Comparison of ENCODE assay signal across 10 cellular contexts in genomic region chr3:197798863-197799262, GRCh38. TPM values are rescaled to one million over a fixed set of nuclear protein-coding genes. Genes with fewer than 3 reads are reported as not detected.
A peak's percentile ranks its signal among the peaks of the same experiment; 100 is the strongest.
DNase-seq lines count a peak whose midpoint lies in the region; ATAC-seq, FAIRE-seq and TF ChIP-seq lines count a peak whose summit lies in the region.
"Had no signal": no experiment of that assay in that cellular context is flagged by ENCODE, and none has a peak within 500 bp of the region (broad histone marks: within the 10 kb centered on the region; RNA-seq: fewer than 3 reads in every experiment).

No MANE protein-coding gene starts in this region.

- H3K56ac ChIP-seq in IMR-90 (ENCODE audit: extremely low read depth, insufficient read depth, low read length) = no peak overlapping the region

- peaks cover 91% of the 10 kb centered on the region for H4K20me1 ChIP-seq in IMR-90 (ENCODE audit: insufficient read depth, low read length)

- peak overlapping the region; percentile 24; the same call in 1 of the 2 replicates for H3K4ac ChIP-seq in IMR-90 (ENCODE audit: low read depth, low read length)

- no peak overlapping the region for H2AFZ ChIP-seq in IMR-90 (replicated peaks; ENCODE audit: low read length, poor library complexity)

- H3K36me3 Mint-ChIP-seq in nephron progenitor cell (ENCODE audit: low read depth) = peaks cover 51% of the 10 kb centered on the region
- H3K36me3 Mint-ChIP-seq in activated CD4-positive, alpha-beta memory T cell treated with anti-CD3 and anti-CD28 coated beads for 36 hours = no peaks in the 10 kb centered on the region

- no peak overlapping the region for H3K4me3 Mint-ChIP-seq in nephron progenitor cell
- H3K4me3 Mint-ChIP-seq in activated CD4-positive, alpha-beta memory T cell treated with anti-CD3 and anti-CD28 coated beads for 36 hours = no peak overlapping the region

- H3K9ac ChIP-seq in IMR-90 (ENCODE audit: low read depth, low read length) = no peak overlapping the region

- no peak overlapping the region for H4K8ac ChIP-seq in IMR-90 (ENCODE audit: low read depth in 2 of 2, low read length in 2 of 2)

- FAIRE-seq in H54 (lab: Jason Lieb, UNC) = peak; percentile 15

- H2BK20ac ChIP-seq in IMR-90 (ENCODE audit: low read depth, low read length) = peak overlapping the region; percentile 58; the same call in 1 of the 2 replicates

- H3K14ac ChIP-seq in IMR-90 (replicated peaks; ENCODE audit: low read depth, low read length) = peak overlapping the region; percentile 61; the same call in 1 of the 2 replicates

- peak overlapping the region; percentile 13 for H3K23ac ChIP-seq in IMR-90 (ENCODE audit: low read depth, low read length)

- H2BK15ac ChIP-seq in IMR-90 (ENCODE audit: low read depth, low read length) = no peak overlapping the region; the same call in 2 of the 3 replicates

- no peaks in the 10 kb centered on the region for H3K27me3 Mint-ChIP-seq in nephron progenitor cell (ENCODE audit: low read depth, poor library complexity)
- no peaks in the 10 kb centered on the region for H3K27me3 Mint-ChIP-seq in activated CD4-positive, alpha-beta memory T cell treated with anti-CD3 and anti-CD28 coated beads for 36 hours

- H3K4me3 ChIP-seq in IMR-90 (ENCODE audit: insufficient read depth, low read depth, low read length) = no peak overlapping the region

- DNase-seq in H54 (ENCODE audit: insufficient read length, low spot score) (no peak), IMR-90 (no peak), nephron progenitor cell (no peak), NCI-H128 (lab: John Stamatoyannopoulos, UW; ENCODE audit: unreplicated experiment) (no peak)
- no peak for DNase-seq in activated CD4-positive, alpha-beta memory T cell treated with anti-CD3 and anti-CD28 coated beads for 36 hours
- DNase-seq in NK-92 treated with Interleukin-12 subunit alpha and Interleukin-12 subunit beta, amount 100 ng/mL, for 24 hours (lab: John Stamatoyannopoulos, UW) = no peak
- no peak for DNase-seq in stimulated activated naive CD8-positive, alpha-beta T cell treated with anti-CD3 and anti-CD28 coated beads, Interleukin-15, Interleukin-2, amounts not matched to agents 100 U/mL and 50 U/mL, for 24 hours
- DNase-seq: NCI-H2029 treated with DMSO at 0.1 percent for 48 hours, RPMI8226 had no signal

- H3K9me3 ChIP-seq in IMR-90 (ENCODE audit: control insufficient read depth, insufficient read depth, low read length) = no peaks in the 10 kb centered on the region

- H3K9me3 Mint-ChIP-seq in nephron progenitor cell = peaks cover 12% of the 10 kb centered on the region
- H3K9me3 Mint-ChIP-seq in activated CD4-positive, alpha-beta memory T cell treated with anti-CD3 and anti-CD28 coated beads for 36 hours = no peaks in the 10 kb centered on the region

- no peaks in the 10 kb centered on the region for H3K36me3 ChIP-seq in IMR-90 (ENCODE audit: control insufficient read depth, insufficient read depth, low read length)

- TF ChIP-seq CTCF in IMR-90 (conservative IDR thresholded peaks at IDR 0.05; ENCODE audit: low read depth, low read length) = no peak
- no peak for TF ChIP-seq CTCF in nephron progenitor cell (IDR thresholded peaks at IDR 0.05)

- H2AK5ac ChIP-seq in IMR-90 (ENCODE audit: low read depth, low read length) = peak overlapping the region; percentile 56; the same call in 1 of the 2 replicates

- no TSS peak for BruUV-seq in IMR-90 (replicated peaks; lab: Mats Ljungman, UMichigan)

- CTCF ChIA-PET in IMR-90 (lab: Yijun Ruan, JAX) = no interaction called here
- CTCF ChIA-PET in activated CD4-positive, alpha-beta memory T cell treated with anti-CD3 and anti-CD28 coated beads for 36 hours (lab: Charles Lee) = interaction anchor here (0.6 kb wide), 1 partner anchor 591 kb away, joined by 4 read pairs; no protein-coding TSS in a partner anchor

- peaks cover 17 to 73% of the 10 kb centered on the region in 2 experiments for H3K79me1 ChIP-seq in IMR-90 (ENCODE audit: low read depth in 1 of 2, low read length in 2 of 2)

- no peak for TF ChIP-seq POLR2A in H54 (IDR thresholded peaks at IDR 0.05; ENCODE audit: low read depth, low read length)
- TF ChIP-seq POLR2A in IMR-90 (IDR thresholded peaks at IDR 0.05; ENCODE audit: low read depth, low read length) = no peak

- H2BK120ac ChIP-seq in IMR-90 (ENCODE audit: low read depth, low read length) = peak overlapping the region; percentile 18; the same call in 1 of the 2 replicates

- in situ Hi-C loops in IMR-90 (cut with MboI; ENCODE audit: low sequenced_read_pairs) = no loop called here

- no peak overlapping the region for H4K91ac ChIP-seq in IMR-90 (ENCODE audit: insufficient read depth, low read depth, low read length)

- ATAC-seq in GM18867 (IDR thresholded peaks at IDR 0.05; ENCODE audit: unreplicated experiment) (peak; percentile 53), IMR-90 (ENCODE audit: low read depth) (no peak)
- ATAC-seq in stimulated activated naive CD8-positive, alpha-beta T cell treated with anti-CD3 and anti-CD28 coated beads, Interleukin-15, Interleukin-2, amounts not matched to agents 100 U/mL and 50 U/mL, for 24 hours = no peak

- no CpG with 5 or more reads among the region's 3 CpGs for WGBS in IMR-90 (ENCODE audit: extremely low coverage in 2 of 2, insufficient read length in 1 of 2), 2 experiments

- no peak overlapping the region for H4K5ac ChIP-seq in IMR-90 (ENCODE audit: low read depth, low read length)

- no peak overlapping the region for H3K27ac ChIP-seq in IMR-90 (ENCODE audit: insufficient read depth, low read length)

- peak overlapping the region; percentile 88 for H3K27ac Mint-ChIP-seq in nephron progenitor cell
- no peak overlapping the region for H3K27ac Mint-ChIP-seq in activated CD4-positive, alpha-beta memory T cell treated with anti-CD3 and anti-CD28 coated beads for 36 hours

- peaks cover 17% of the 10 kb centered on the region for H3K4me1 Mint-ChIP-seq in nephron progenitor cell
- H3K4me1 Mint-ChIP-seq in activated CD4-positive, alpha-beta memory T cell treated with anti-CD3 and anti-CD28 coated beads for 36 hours (ENCODE audit: low read depth) = peaks cover 66% of the 10 kb centered on the region

- H3K9me1 ChIP-seq in IMR-90 (ENCODE audit: insufficient read depth, low read length) = peaks cover 17% of the 10 kb centered on the region

- dilution Hi-C loops in IMR-90 (cut with HindIII; ENCODE audit: low sequenced_read_pairs, unreplicated experiment) = no loop called here

- no peaks in the 10 kb centered on the region for H3K27me3 ChIP-seq in IMR-90 (ENCODE audit: control insufficient read depth, insufficient read depth, low read length)

- H3K4me1 ChIP-seq in IMR-90 (ENCODE audit: control insufficient read depth, insufficient read depth, low read length) = peaks cover 16% of the 10 kb centered on the region

- no peak overlapping the region for H2AK9ac ChIP-seq in IMR-90 (replicated peaks; ENCODE audit: low read depth, low read length, poor library complexity)

- peak overlapping the region; percentile 14 for H3K18ac ChIP-seq in IMR-90 (ENCODE audit: low read depth, low read length)

- H2BK5ac ChIP-seq in IMR-90 (ENCODE audit: low read depth, low read length, poor library complexity, severe bottlenecking) = peak overlapping the region; percentile 40

- intact Hi-C loops in IMR-90 (cut with micrococcal nuclease) = no loop called here
- intact Hi-C loops in activated CD4-positive, alpha-beta memory T cell treated with anti-CD3 and anti-CD28 coated beads for 36 hours (cut with micrococcal nuclease) = no loop called here

- POLR2A ChIA-PET in IMR-90 (lab: Charles Lee; ENCODE audit: unreplicated experiment) = no interaction called here
- POLR2A ChIA-PET in activated CD4-positive, alpha-beta memory T cell treated with anti-CD3 and anti-CD28 coated beads for 36 hours (lab: Charles Lee) = no interaction called here

- no peak for TF ChIP-seq RAD21 in IMR-90 (IDR thresholded peaks at IDR 0.05; ENCODE audit: low read length)

- H3K4me2 ChIP-seq in IMR-90 (ENCODE audit: low read depth, low read length) = peak overlapping the region; percentile 28; the same call in 1 of the 2 replicates

TF ChIP-seq in IMR-90, 13 proteins besides CTCF, POLR2A, EP300 and RAD21:
- TF ChIP-seq FOS (IDR thresholded peaks at IDR 0.05; ENCODE audit: low read depth, low read length) (no peak), CHD1 (IDR thresholded peaks at IDR 0.05; ENCODE audit: low read depth, low read length) (no peak), MAFK (IDR thresholded peaks at IDR 0.05; ENCODE audit: low read depth, low read length) (no peak), RFX5 (IDR thresholded peaks at IDR 0.05; ENCODE audit: low read depth, low read length) (no peak), NFE2L2 (IDR thresholded peaks at IDR 0.05; ENCODE audit: low read depth, low read length) (no peak), BHLHE40 (IDR thresholded peaks at IDR 0.05; ENCODE audit: low read depth, low read length) (no peak)

RNA-seq across cellular contexts. Expression of gene LRCH3, which starts 7.8 kb away (rescaled TPM):
- total RNA-seq in IMR-90 (2012; rRNA removed) = 28.5 and 33.1 TPM in 2 replicates
- 30.4 and 40.5 TPM in 2 replicates for polyA plus RNA-seq in IMR-90 (2012; rRNA removed)
- polyA plus RNA-seq in IMR-90 (2012; cell fraction: cytosol; rRNA removed) = 14.1 and 42.1 TPM in 2 replicates
- 19.7 and 60.8 TPM in 2 replicates for polyA plus RNA-seq in IMR-90 (2012; cell fraction: nucleus; rRNA removed; ENCODE audit: low replicate concordance)
- total RNA-seq in activated CD4-positive, alpha-beta memory T cell treated with anti-CD3 and anti-CD28 coated beads for 36 hours = 10 to 100 TPM; 50.1 to 51.1 TPM

RNA-seq across cellular contexts. Expression of gene FYTTD1, which starts 49.2 kb away (rescaled TPM):
- 50.2 and 67.2 TPM in 2 replicates for total RNA-seq in IMR-90 (2012; rRNA removed)
- 15.4 and 20.4 TPM in 2 replicates for polyA plus RNA-seq in IMR-90 (2012; rRNA removed)
- polyA plus RNA-seq in IMR-90 (2012; cell fraction: cytosol; rRNA removed) = 2.2 and 3.6 TPM in 2 replicates
- 1.6 and 12.9 TPM in 2 replicates for polyA plus RNA-seq in IMR-90 (2012; cell fraction: nucleus; rRNA removed; ENCODE audit: low replicate concordance)
- total RNA-seq in activated CD4-positive, alpha-beta memory T cell treated with anti-CD3 and anti-CD28 coated beads for 36 hours = 10 to 100 TPM; 35.5 to 39.9 TPM
